In the genomic region with DNA sequence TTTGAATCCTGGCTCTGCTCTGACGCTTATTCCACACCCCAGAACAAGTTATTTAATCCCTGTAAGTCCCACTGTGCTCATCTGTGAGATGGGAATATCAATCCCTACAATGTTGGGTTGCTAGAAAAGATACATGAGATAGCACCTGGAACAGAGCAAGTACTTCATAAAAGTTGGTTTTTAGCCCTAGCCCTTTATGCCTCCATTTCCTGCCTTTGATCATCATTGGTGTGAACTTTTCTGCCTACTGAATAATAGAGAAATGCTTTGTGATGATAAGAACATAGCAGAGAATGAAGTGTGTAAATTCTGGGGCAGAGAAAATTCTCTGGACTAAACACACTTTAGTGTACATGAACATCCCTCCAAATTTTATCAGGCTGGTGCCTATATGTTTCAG, we compare ENCODE assay signal across 17 cellular contexts.
A peak's percentile ranks its signal among the peaks of the same experiment; 100 is the strongest.
DNase-seq lines count a peak whose midpoint lies in the region; ATAC-seq and TF ChIP-seq lines count a peak whose summit lies in the region.
"Had no signal": no experiment of that assay in that cellular context is flagged by ENCODE, and none has a peak within 500 bp of the region (broad histone marks: within the 10 kb centered on the region; RNA-seq: fewer than 3 reads in every experiment).

No MANE protein-coding gene starts in this region.

- H3K36me3 ChIP-seq in cardiac muscle cell (no peaks in the 10 kb centered on the region), heart right ventricle (no peaks in the 10 kb centered on the region), KMS-11 (ENCODE audit: insufficient read depth) (no peaks in the 10 kb centered on the region), endodermal cell (ENCODE audit: control insufficient read depth, insufficient read depth, low read length) (no peaks in the 10 kb centered on the region), mesenchymal stem cell (ENCODE audit: control insufficient read depth in 1 of 2, insufficient read depth in 2 of 2, low read depth in 1 of 2, low read length in 2 of 2) (no peaks in the 10 kb centered on the region)
- H3K36me3 ChIP-seq: BLaER1, HAP-1 had no signal

- no peak overlapping the region for H3K14ac ChIP-seq in mesenchymal stem cell (ENCODE audit: low read length in 2 of 2)

- no peaks in the 10 kb centered on the region for H3K27me3 Mint-ChIP-seq in endodermal cell (ENCODE audit: insufficient read depth)
- H3K27me3 Mint-ChIP-seq: CD4-positive, alpha-beta memory T cell had no signal

- no peak overlapping the region for H2BK120ac ChIP-seq in mesenchymal stem cell (ENCODE audit: low read depth, low read length)

- no peaks in the 10 kb centered on the region for H4K20me1 ChIP-seq in KMS-11 (ENCODE audit: insufficient read depth)
- H4K20me1 ChIP-seq: BLaER1 had no signal

- H3K9me3 ChIP-seq in cardiac muscle cell (ENCODE audit: low read depth) (no peaks in the 10 kb centered on the region), heart right ventricle (no peaks in the 10 kb centered on the region), endodermal cell (ENCODE audit: control insufficient read depth, low read length) (no peaks in the 10 kb centered on the region), mesenchymal stem cell (ENCODE audit: control insufficient read depth, low read length) (no peaks in the 10 kb centered on the region)
- H3K9me3 ChIP-seq: A549, BLaER1, HAP-1 had no signal

- H2AFZ ChIP-seq in KMS-11 (ENCODE audit: low read depth) (no peak overlapping the region), mesenchymal stem cell (ENCODE audit: low read depth, low read length) (no peak overlapping the region)

- no peak overlapping the region for H4K8ac ChIP-seq in mesenchymal stem cell (ENCODE audit: low read length)

- H3K27me3 ChIP-seq in cardiac muscle cell = no peaks in the 10 kb centered on the region
- H3K27me3 ChIP-seq in heart right ventricle = no peaks in the 10 kb centered on the region
- H3K27me3 ChIP-seq in KMS-11 (ENCODE audit: insufficient read depth, low read depth) = no peaks in the 10 kb centered on the region
- no peaks in the 10 kb centered on the region for H3K27me3 ChIP-seq in endodermal cell (ENCODE audit: control insufficient read depth, insufficient read depth, low read length, poor library complexity, severe bottlenecking)
- H3K27me3 ChIP-seq in mesenchymal stem cell (ENCODE audit: control insufficient read depth in 1 of 2, insufficient read depth in 1 of 2, low read length in 2 of 2) = no peaks in the 10 kb centered on the region
- H3K27me3 ChIP-seq: BLaER1 had no signal

- H3K9me3 Mint-ChIP-seq in endodermal cell = no peaks in the 10 kb centered on the region

- no peak overlapping the region for H4K91ac ChIP-seq in mesenchymal stem cell (ENCODE audit: low read length)

- peak overlapping the region; percentile 89; the same call in 1 of the 2 replicates for H3K9ac ChIP-seq in KMS-11
- peak overlapping the region; percentile 50 for H3K9ac ChIP-seq in endodermal cell (ENCODE audit: extremely low read depth, low read length, poor library complexity, severe bottlenecking)
- H3K9ac ChIP-seq in mesenchymal stem cell (ENCODE audit: low read length) = peak overlapping the region; percentile 88
- H3K9ac ChIP-seq: BLaER1 had no signal

- no peaks in the 10 kb centered on the region for H3K79me2 ChIP-seq in KMS-11 (ENCODE audit: insufficient read depth, low read depth)

- H3K27ac Mint-ChIP-seq in endodermal cell = no peak overlapping the region
- H3K27ac Mint-ChIP-seq: CD14-positive monocyte had no signal

- H3K18ac ChIP-seq in mesenchymal stem cell (ENCODE audit: low read depth in 1 of 2, low read length in 2 of 2) = no peak overlapping the region

- no peak overlapping the region for H2BK15ac ChIP-seq in mesenchymal stem cell (ENCODE audit: low read depth, poor library complexity, severe bottlenecking)

- no peak for TF ChIP-seq CTCF in cardiac muscle cell (IDR thresholded peaks at IDR 0.05; ENCODE audit: low read depth, low read length)
- no peak for TF ChIP-seq CTCF in heart right ventricle (IDR thresholded peaks at IDR 0.05)
- TF ChIP-seq CTCF in KMS-11 (conservative IDR thresholded peaks at IDR 0.05; ENCODE audit: low read depth, low read length) = no peak
- TF ChIP-seq CTCF in endodermal cell (conservative IDR thresholded peaks at IDR 0.05) = no peak

- ATAC-seq in heart right ventricle = no peak
- no peak for ATAC-seq in HG03520 (IDR thresholded peaks at IDR 0.05; ENCODE audit: unreplicated experiment)

- peaks cover 21% of the 10 kb centered on the region for H3K4me1 ChIP-seq in cardiac muscle cell (ENCODE audit: low read depth)
- peaks cover 0 to 17% (median 11%) of the 10 kb centered on the region in 9 donors for H3K4me1 ChIP-seq in heart right ventricle
- H3K4me1 ChIP-seq in KMS-11 (ENCODE audit: low read depth, poor library complexity, severe bottlenecking) = peaks cover 54% of the 10 kb centered on the region
- peaks cover 7% of the 10 kb centered on the region for H3K4me1 ChIP-seq in endodermal cell (ENCODE audit: control insufficient read depth, insufficient read depth, low read length)
- H3K4me1 ChIP-seq in mesenchymal stem cell (ENCODE audit: control insufficient read depth, insufficient read depth, low read depth, low read length) = peaks cover 3% of the 10 kb centered on the region
- H3K4me1 ChIP-seq: HAP-1 had no signal

- no peaks in the 10 kb centered on the region for H3K79me1 ChIP-seq in mesenchymal stem cell (replicated peaks; ENCODE audit: low read length, poor library complexity, severe bottlenecking)

- H3K4me2 ChIP-seq in KMS-11 = peak overlapping the region; percentile 65
- no peak overlapping the region for H3K4me2 ChIP-seq in mesenchymal stem cell (ENCODE audit: low read length, poor library complexity, severe bottlenecking)
- H3K4me2 ChIP-seq: A549 had no signal

- WGBS in heart right ventricle, 2 donors = 93 to 97% methylated on average over 1 of the region's 1 CpG
- 90% methylated on average over 1 of the region's 1 CpG; no CpG with 5 or more reads in 1 of the 2 experiments for WGBS in endodermal cell (ENCODE audit: insufficient coverage in 1 of 2, insufficient read length in 1 of 2), 2 experiments
- WGBS in mesenchymal stem cell = no CpG with 5 or more reads among the region's 1 CpG

- H3K4me3 ChIP-seq in cardiac muscle cell (no peak overlapping the region), heart right ventricle (no peak overlapping the region), KMS-11 (IDR thresholded peaks at IDR 0.05; ENCODE audit: insufficient read depth, low read depth, low read length) (no peak overlapping the region), endodermal cell (ENCODE audit: low read length) (no peak overlapping the region), mesenchymal stem cell (ENCODE audit: insufficient read depth in 1 of 2, low read depth in 1 of 2, low read length in 2 of 2) (no peak overlapping the region)
- H3K4me3 ChIP-seq: A549, BLaER1, HAP-1 had no signal

- H3K27ac ChIP-seq in cardiac muscle cell (peak overlapping the region; percentile 92), heart right ventricle (peak overlapping the region in 2 of 10 donors; percentile 78 to 84), KMS-11 (peak overlapping the region; percentile 98), endodermal cell (ENCODE audit: low read depth, low read length) (no peak overlapping the region), mesenchymal stem cell (ENCODE audit: low read length, poor library complexity, severe bottlenecking) (no peak overlapping the region)
- H3K27ac ChIP-seq: A549 had no signal

- DNase-seq in cardiac muscle cell (ENCODE audit: low read depth in 1 of 2, low spot score in 1 of 2) = no peak
- no peak for DNase-seq in heart right ventricle
- DNase-seq in endodermal cell = no peak
- no peak for DNase-seq in mesenchymal stem cell
- no peak for DNase-seq in activated CD4-positive, CD25-positive, alpha-beta regulatory T cell treated with anti-CD3 and anti-CD28 coated beads, Interleukin-2, amount 50 U/mL, for 72 hours
- no peak for DNase-seq in foreskin melanocyte
- DNase-seq: CD4-positive, alpha-beta memory T cell; DMS153; DMS79; GF-D8; IMR-90 had no signal

- H2BK12ac ChIP-seq in mesenchymal stem cell (ENCODE audit: low read length in 2 of 2) = no peak overlapping the region

- peaks cover 2% of the 10 kb centered on the region for H3K36me3 Mint-ChIP-seq in endodermal cell (ENCODE audit: low read depth)
- H3K36me3 Mint-ChIP-seq: CD14-positive monocyte; CD4-positive, alpha-beta memory T cell had no signal

- no peak overlapping the region for H3K23ac ChIP-seq in mesenchymal stem cell (ENCODE audit: low read length in 2 of 2)

- H2AK5ac ChIP-seq in mesenchymal stem cell (ENCODE audit: low read length, severe bottlenecking) = no peak overlapping the region

- peaks cover 17% of the 10 kb centered on the region for H3K4me1 Mint-ChIP-seq in endodermal cell

- intact Hi-C loops in heart right ventricle (cut with DNase I) = loop anchor here in 3 of 10 donors (2.0 to 10.0 kb wide), 3 partner anchors 48 to 51 kb away; no protein-coding TSS in a partner anchor

- H2BK5ac ChIP-seq in mesenchymal stem cell (ENCODE audit: low read depth, low read length, poor library complexity, severe bottlenecking) = no peak overlapping the region

- no peak overlapping the region for H3K4me3 Mint-ChIP-seq in endodermal cell
- H3K4me3 Mint-ChIP-seq: CD14-positive monocyte; CD4-positive, alpha-beta memory T cell had no signal

- H3K4ac ChIP-seq in mesenchymal stem cell (ENCODE audit: low read depth in 1 of 2, low read length in 2 of 2) = no peak overlapping the region

Comparison
In these comparisons a context has a peak if more than half of its experiments do, and no peak if none do; other contexts are left out.
1. H3K27ac ChIP-seq: peak in cardiac muscle cell (single experiment) and KMS-11 (single experiment); none in endodermal cell (single experiment) and mesenchymal stem cell (single experiment).
2. Peak in every context shown above with its lines, with median percentiles within 50 percentile points of each other: H3K9ac ChIP-seq.